ENCODE assay signal across 8 cellular contexts in the genomic region with DNA sequence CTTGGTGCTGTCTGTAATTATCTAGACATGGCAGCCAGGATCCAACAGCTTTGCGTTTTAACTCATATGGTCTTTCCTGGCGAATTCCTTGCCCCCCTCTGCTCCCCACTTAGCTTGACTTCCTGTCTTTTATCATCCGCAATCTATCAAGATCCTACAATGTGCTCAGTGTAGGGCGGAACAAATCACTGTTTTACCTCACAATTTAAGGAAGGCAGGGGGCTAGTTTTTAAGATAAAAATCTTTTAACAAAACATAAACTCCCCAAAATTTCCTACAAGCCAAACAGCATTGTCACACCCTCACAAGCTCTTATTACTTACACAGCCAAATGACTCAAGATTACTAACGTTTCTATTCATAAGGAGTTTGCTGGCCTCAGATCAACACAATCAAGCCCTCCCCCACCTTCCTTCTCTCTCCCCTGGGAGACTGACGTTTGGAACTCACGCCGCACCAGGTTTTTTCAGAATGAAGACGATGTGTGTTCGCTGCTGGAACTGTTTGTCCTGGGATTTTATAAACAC. TPM values are rescaled to one million over a fixed set of nuclear protein-coding genes. Genes with fewer than 3 reads are reported as not detected.
DNase-seq lines count a peak whose midpoint lies in the region; ATAC-seq lines count a peak whose summit lies in the region.

No MANE protein-coding gene starts in this region.

- H3K27me3 Mint-ChIP-seq in activated CD4-positive, alpha-beta T cell treated with anti-CD3 and anti-CD28 coated beads, Interleukin-2, amount 10 ng/mL, durations not matched to agents 24 days and 14 days = peaks cover 50% of the 10 kb centered on the region

- ATAC-seq in GM18858 (IDR thresholded peaks at IDR 0.05; ENCODE audit: unreplicated experiment) = no peak
- ATAC-seq in HG03457 (IDR thresholded peaks at IDR 0.05; ENCODE audit: unreplicated experiment) = no peak

- no peaks in the 10 kb centered on the region for H3K36me3 Mint-ChIP-seq in activated CD4-positive, alpha-beta T cell treated with anti-CD3 and anti-CD28 coated beads, Interleukin-2, amount 10 ng/mL, durations not matched to agents 24 days and 14 days (ENCODE audit: low read depth)

- no peaks in the 10 kb centered on the region for H3K9me3 Mint-ChIP-seq in activated CD4-positive, alpha-beta T cell treated with anti-CD3 and anti-CD28 coated beads, Interleukin-2, amount 10 ng/mL, durations not matched to agents 24 days and 14 days

- H3K27me3 ChIP-seq in SJSA1 (replicated peaks) = no peaks in the 10 kb centered on the region

- no peak for DNase-seq in activated CD4-positive, alpha-beta T cell treated with anti-CD3 and anti-CD28 coated beads, Interleukin-2, amount 10 ng/mL, durations not matched to agents 24 days and 14 days
- no peak for DNase-seq in activated CD4-positive, alpha-beta T cell treated with anti-CD3 and anti-CD28 coated beads, Interleukin-2, amount 50 U/mL, for 48 hours
- peak; percentile 79 to 84 for DNase-seq in SJSA1 (ENCODE audit: low read depth in 1 of 2, low spot score in 2 of 2)
- peak; percentile 47 for DNase-seq in glomerular visceral epithelial cell (ENCODE audit: extremely low spot score)
- peak; percentile 3 for DNase-seq in putamen (ENCODE audit: low spot score)
- DNase-seq in posterior cingulate gyrus = no peak

- peak overlapping the region; percentile 76 for H3K27ac ChIP-seq in SJSA1

- peak overlapping the region; percentile 68 for H3K4me3 Mint-ChIP-seq in activated CD4-positive, alpha-beta T cell treated with anti-CD3 and anti-CD28 coated beads, Interleukin-2, amount 10 ng/mL, durations not matched to agents 24 days and 14 days

- H3K9me3 ChIP-seq in SJSA1 (replicated peaks) = no peaks in the 10 kb centered on the region

- intact Hi-C loops in activated CD4-positive, alpha-beta T cell treated with anti-CD3 and anti-CD28 coated beads, Interleukin-2, amount 10 ng/mL, durations not matched to agents 24 days and 14 days (cut with micrococcal nuclease) = loop anchor here (10.0 kb wide), 1 partner anchor 350 kb away; a partner anchor contains a TSS
- intact Hi-C loops in posterior cingulate gyrus (cut with DNase I) = loop anchor here (10.0 kb wide), 1 partner anchor 250 kb away; a partner anchor contains a TSS

- H3K36me3 ChIP-seq in SJSA1 = peaks cover 6% of the 10 kb centered on the region

- H3K4me1 ChIP-seq in SJSA1 (replicated peaks) = peaks cover 24% of the 10 kb centered on the region

- H3K4me3 ChIP-seq in SJSA1 = peak overlapping the region; percentile 87

- no peak overlapping the region for H3K27ac Mint-ChIP-seq in activated CD4-positive, alpha-beta T cell treated with anti-CD3 and anti-CD28 coated beads, Interleukin-2, amount 10 ng/mL, durations not matched to agents 24 days and 14 days

- peaks cover 14% of the 10 kb centered on the region for H3K4me1 Mint-ChIP-seq in activated CD4-positive, alpha-beta T cell treated with anti-CD3 and anti-CD28 coated beads, Interleukin-2, amount 10 ng/mL, durations not matched to agents 24 days and 14 days

RNA-seq across cellular contexts. Expression of a gene that starts 1.3 kb away (rescaled TPM):
- 1.9 and 2.0 TPM in 2 replicates for total RNA-seq in activated CD4-positive, alpha-beta T cell treated with anti-CD3 and anti-CD28 coated beads, Interleukin-2, amount 10 ng/mL, durations not matched to agents 24 days and 14 days
- 17.9 and 20.8 TPM in 2 replicates for total RNA-seq in SJSA1 (2014; rRNA removed; shearing (Covaris generic))

Comparison
In these comparisons a context has a peak if more than half of its experiments do, and no peak if none do; other contexts are left out.
1. DNase-seq: peak in SJSA1 (2 of 2), glomerular visceral epithelial cell (single experiment) and putamen (single experiment); none in activated CD4-positive, alpha-beta T cell treated with anti-CD3 and anti-CD28 coated beads, Interleukin-2, amount 10 ng/mL, durations not matched to agents 24 days and 14 days (single experiment), activated CD4-positive, alpha-beta T cell treated with anti-CD3 and anti-CD28 coated beads, Interleukin-2, amount 50 U/mL, for 48 hours (0 of 2) and posterior cingulate gyrus (0 of 10).